20 cellular contexts compared by ENCODE assay signal in genomic region chr19:33486936-33487793, GRCh38. TPM values are rescaled to one million over a fixed set of nuclear protein-coding genes. Genes with fewer than 3 reads are reported as not detected.
DNase-seq lines count a peak whose midpoint lies in the region; ATAC-seq and TF ChIP-seq lines count a peak whose summit lies in the region.
"Had no signal": no experiment of that assay in that cellular context is flagged by ENCODE, and none has a peak within 500 bp of the region (broad histone marks: within the 10 kb centered on the region; RNA-seq: fewer than 3 reads in every experiment).

No MANE protein-coding gene starts in this region.

- ATAC-seq in left lung, result no peak
- ATAC-seq: activated T-cell treated with anti-CD3 and anti-CD28 coated beads, Interleukin-2, amount 50 U/mL, for 72 hours; naive thymus-derived CD4-positive, alpha-beta T cell had no signal

- no peaks in the 10 kb centered on the region for H3K27me3 ChIP-seq in left lung
- H3K27me3 ChIP-seq in sigmoid colon, result no peaks in the 10 kb centered on the region
- no peaks in the 10 kb centered on the region for H3K27me3 ChIP-seq in A673 (replicated peaks; ENCODE audit: insufficient read depth, low read depth, low read length, poor library complexity)
- H3K27me3 ChIP-seq: adrenal gland, upper lobe of left lung had no signal

- POLR2A ChIA-PET in A673 (lab: Charles Lee; ENCODE audit: low non-redundant PET), result no interaction called here

- no peak for TF ChIP-seq POLR2A in sigmoid colon (IDR thresholded peaks at IDR 0.05)

- TF ChIP-seq CTCF in left lung (IDR thresholded peaks at IDR 0.05) (no peak), sigmoid colon (IDR thresholded peaks at IDR 0.05) (no peak), A673 (conservative IDR thresholded peaks at IDR 0.05; ENCODE audit: low read depth, low read length) (no peak)

- intact Hi-C loops in left lung (cut with DNase I), result no loop called here
- intact Hi-C loops in sigmoid colon (cut with DNase I), result no loop called here
- intact Hi-C loops in A673 (cut with micrococcal nuclease; ENCODE audit: unreplicated experiment), result no loop called here

- CTCF ChIA-PET in A673 (lab: Charles Lee), result no interaction called here

- no peak for TF ChIP-seq EP300 in sigmoid colon (IDR thresholded peaks at IDR 0.05)

- DNase-seq in DMS 273 (lab: John Stamatoyannopoulos, UW; ENCODE audit: unreplicated experiment), result peak; percentile 63
- DNase-seq in DMS 273 treated with DMSO at 0.1 percent for 48 hours (lab: John Stamatoyannopoulos, UW), result no peak
- peak; percentile 92 for DNase-seq in SHP77 treated with DMSO at 0.1 percent for 48 hours (lab: John Stamatoyannopoulos, UW)
- DNase-seq in left lung, result peak; percentile 15 to 64
- DNase-seq in sigmoid colon, result peak; percentile 56
- no peak for DNase-seq in A673 (ENCODE audit: low spot score)
- no peak for DNase-seq in SK-N-DZ (ENCODE audit: low spot score)
- DNase-seq in NCI-H774 (lab: John Stamatoyannopoulos, UW), result no peak
- DNase-seq: activated CD4-positive, alpha-beta T cell treated with anti-CD3 and anti-CD28 coated beads, Interleukin-2, amount 50 U/mL, for 4 hours; activated T-cell treated with anti-CD3 and anti-CD28 coated beads, Interleukin-2, amount 50 U/mL, for 72 hours; adrenal gland; C1 segment of cervical spinal cord; foreskin fibroblast; naive thymus-derived CD4-positive, alpha-beta T cell; NCI-H1930; NCI-H526; stimulated activated CD4-positive, alpha-beta T cell treated with anti-CD3 and anti-CD28 coated beads, Interleukin-4, amount 100 ng/mL, for 4 hours; upper lobe of left lung had no signal

- H3K27ac ChIP-seq in left lung, result no peak overlapping the region
- no peak overlapping the region for H3K27ac ChIP-seq in sigmoid colon
- no peak overlapping the region for H3K27ac ChIP-seq in A673 (ENCODE audit: low read depth, low read length, poor library complexity, severe bottlenecking)
- H3K27ac ChIP-seq: 22Rv1, adrenal gland, upper lobe of left lung had no signal

- whole genome bisulfite sequencing in sigmoid colon, 2 donors, result 86 to 91% methylated on average over 23 of the region's 23 CpGs

- H3K4me1 ChIP-seq in left lung, result no peaks in the 10 kb centered on the region
- H3K4me1 ChIP-seq in sigmoid colon, result no peaks in the 10 kb centered on the region
- H3K4me1 ChIP-seq in A673 (ENCODE audit: insufficient read depth, low read length, poor library complexity, severe bottlenecking), result peaks cover 20% of the 10 kb centered on the region
- H3K4me1 ChIP-seq: adrenal gland, upper lobe of left lung had no signal

- H3K9me3 ChIP-seq in left lung, result peaks cover 0 to 11% of the 10 kb centered on the region in 2 donors
- peaks cover 0 to 6% (median 0%) of the 10 kb centered on the region in 4 donors for H3K9me3 ChIP-seq in sigmoid colon
- peaks cover 5% of the 10 kb centered on the region for H3K9me3 ChIP-seq in A673 (ENCODE audit: low read depth, low read length, poor library complexity, severe bottlenecking)
- H3K9me3 ChIP-seq: adrenal gland had no signal

- H3K4me3 ChIP-seq in left lung, result no peak overlapping the region
- H3K4me3 ChIP-seq in sigmoid colon, result no peak overlapping the region
- no peak overlapping the region for H3K4me3 ChIP-seq in A673 (ENCODE audit: low read depth, low read length, poor library complexity, severe bottlenecking)
- H3K4me3 ChIP-seq: adrenal gland, lung, upper lobe of left lung had no signal

- no TSS peak for BruUV-seq in A673 (replicated peaks; lab: Mats Ljungman, UMichigan)

- H3K36me3 ChIP-seq in left lung (peaks cover 0 to 24% of the 10 kb centered on the region in 2 donors), sigmoid colon (peaks cover 0 to 21% (median 0%) of the 10 kb centered on the region in 4 donors), A673 (ENCODE audit: insufficient read depth, low read length, poor library complexity, severe bottlenecking) (no peaks in the 10 kb centered on the region)
- H3K36me3 ChIP-seq: adrenal gland had no signal

RNA-seq across cellular contexts. Expression of gene PEPD, which starts 34.4 kb away (rescaled TPM):
- total RNA-seq in left lung, result 10 to 100 TPM; 73.2 to 90.1 TPM
- 10 to 100 TPM; 61.5 to 69.0 (median 64.9) TPM for total RNA-seq in sigmoid colon
- 100 to 1,000 TPM in 1 of 3 donors, 10 to 100 TPM in 2; 50.0 to 187 (median 79.3) TPM for polyA plus RNA-seq in sigmoid colon
- 73.9 and 82.2 TPM in 2 replicates for total RNA-seq in A673 (2021)
- 48.6 and 63.5 TPM in 2 replicates for polyA plus RNA-seq in SK-N-DZ (2014; cell fraction: cytosol; rRNA removed)
- 39.3 and 62.3 TPM in 2 replicates for polyA plus RNA-seq in SK-N-DZ (2014; cell fraction: nucleus; rRNA removed)

Comparison
In these comparisons a context has a peak if more than half of its experiments do, and no peak if none do; other contexts are left out.
1. DNase-seq: peak in DMS 273 (single experiment), SHP77 treated with DMSO at 0.1 percent for 48 hours (single experiment), left lung (2 of 2) and sigmoid colon (single experiment); none in DMS 273 treated with DMSO at 0.1 percent for 48 hours (single experiment), A673 (single experiment), SK-N-DZ (single experiment) and NCI-H774 (single experiment).